Comparison of ENCODE assay signal across 21 cellular contexts in the genomic region with DNA sequence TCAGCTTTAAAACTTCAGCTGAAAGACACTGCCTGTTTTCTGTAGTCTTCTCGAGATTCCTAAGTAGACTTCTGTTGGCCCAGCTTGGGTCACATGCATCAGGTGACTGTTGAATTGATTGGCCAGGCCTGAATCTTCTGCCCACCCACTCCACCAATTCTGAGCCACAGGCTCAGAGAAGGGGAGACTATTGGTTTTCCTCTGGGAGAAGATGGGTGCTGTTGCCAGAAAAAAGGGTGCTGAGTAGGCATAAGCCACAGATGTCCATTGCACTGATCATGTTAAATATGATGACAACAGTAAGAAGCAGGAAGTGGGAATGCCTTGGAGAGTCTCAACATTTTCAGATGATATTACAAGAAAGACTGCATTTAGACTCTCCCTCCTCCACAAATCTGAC.
"Had no signal": no experiment of that assay in that cellular context is flagged by ENCODE, and none has a peak within 500 bp of the region (broad histone marks: within the 10 kb centered on the region; RNA-seq: fewer than 3 reads in every experiment).

No MANE protein-coding gene starts in this region.

- H3K9me3 Mint-ChIP-seq: activated naive CD4-positive, alpha-beta T cell treated with anti-CD3 and anti-CD28 coated beads, Interleukin-2, amount 50 U/mL, for 72 hours; T-helper 2 cell treated with Interferon-gamma antibody and Interleukin-4, amounts not matched to agents 5 μg/mL and 100 μg/mL, for 36 hours had no signal

- H3K36me3 ChIP-seq: adrenal gland, breast epithelium, ovary, thyroid gland had no signal

- H3K4me3 ChIP-seq: adrenal gland, breast epithelium, ovary, thyroid gland had no signal

- FAIRE-seq: astrocyte, islet of Langerhans, TTC549 had no signal

- ATAC-seq: activated naive CD4-positive, alpha-beta T cell treated with anti-CD3 and anti-CD28 coated beads, Interleukin-2, amount 50 U/mL, for 72 hours had no signal

- H3K4me1 ChIP-seq: adrenal gland, breast epithelium had no signal

- H3K27ac ChIP-seq: adrenal gland, breast epithelium, ovary, thyroid gland had no signal

- H3K36me3 Mint-ChIP-seq: activated naive CD4-positive, alpha-beta T cell treated with anti-CD3 and anti-CD28 coated beads, Interleukin-2, amount 50 U/mL, for 72 hours had no signal

- H3K27ac Mint-ChIP-seq: activated T-helper 1 cell treated with anti-CD3 and anti-CD28 coated beads, Interleukin-12 subunit alpha, Interleukin-12 subunit beta, Interleukin-2, Interleukin-4 antibody, amounts not matched to agents 30 ng/mL and 10 ng/mL and 1 ng/mL, durations not matched to agents 14 hours and 24 hours and 36 hours; T-helper 2 cell treated with Interferon-gamma antibody and Interleukin-4, amounts not matched to agents 5 μg/mL and 100 μg/mL, for 36 hours had no signal

- H3K9me3 ChIP-seq: adrenal gland, breast epithelium, thyroid gland had no signal

- H3K4me1 Mint-ChIP-seq: neural crest cell had no signal

- DNase-seq: activated CD4-positive, alpha-beta T cell treated with anti-CD3 and anti-CD28 coated beads, Interleukin-2, amount 50 U/mL, for 48 hours; activated gamma-delta T cell treated with Interleukin-2 at 50 U/mL for 16 hours; activated T-cell treated with anti-CD3 and anti-CD28 coated beads for 4 hours; cerebellar nuclear complex; dermis blood vessel endothelial cell; effector memory CD4-positive, alpha-beta T cell; hippocampal formation; mammary epithelial cell; ovary; stimulated activated CD8-positive, alpha-beta memory T cell treated with anti-CD3 and anti-CD28 coated beads, Interleukin-4, amount 100 ng/mL, for 48 hours; stimulated activated naive CD4-positive, alpha-beta T cell had no signal

- H3K4me3 Mint-ChIP-seq: activated T-helper 1 cell treated with anti-CD3 and anti-CD28 coated beads, Interleukin-12 subunit alpha, Interleukin-12 subunit beta, Interleukin-2, Interleukin-4 antibody, amounts not matched to agents 30 ng/mL and 10 ng/mL and 1 ng/mL, durations not matched to agents 14 hours and 24 hours and 36 hours; neural crest cell; T-helper 2 cell treated with Interferon-gamma antibody and Interleukin-4, amounts not matched to agents 5 μg/mL and 100 μg/mL, for 36 hours had no signal

- H3K27me3 ChIP-seq: adrenal gland, breast epithelium, ovary, thyroid gland had no signal
